Comparison of ENCODE assay signal across 29 cellular contexts in the genomic region with DNA sequence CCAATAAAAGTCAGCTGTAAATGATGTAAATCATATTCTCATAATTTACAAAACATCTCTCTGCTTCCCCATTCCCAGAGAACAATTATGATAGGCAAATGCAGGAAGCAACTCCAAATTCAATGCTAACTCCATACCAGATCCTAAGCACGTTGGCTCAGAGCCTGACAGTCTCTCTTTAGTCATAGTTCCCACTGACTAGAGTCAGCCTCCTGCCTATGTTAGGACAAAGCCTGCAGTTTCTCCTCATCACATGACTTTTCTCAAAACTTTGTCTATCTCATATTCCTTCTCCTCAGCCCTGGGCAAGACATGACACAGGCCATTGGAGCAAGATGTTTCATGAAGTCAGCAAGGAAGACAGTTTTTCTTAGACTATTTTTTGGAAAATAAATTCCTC.
A peak's percentile ranks its signal among the peaks of the same experiment; 100 is the strongest.
DNase-seq lines count a peak whose midpoint lies in the region; ATAC-seq, FAIRE-seq and TF ChIP-seq lines count a peak whose summit lies in the region.
"Had no signal": no experiment of that assay in that cellular context is flagged by ENCODE, and none has a peak within 500 bp of the region (broad histone marks: within the 10 kb centered on the region; RNA-seq: fewer than 3 reads in every experiment).

No MANE protein-coding gene starts in this region.

- H3K4me1 ChIP-seq in keratinocyte (ENCODE audit: control insufficient read depth, extremely low read depth, insufficient read depth, low read length) (no peaks in the 10 kb centered on the region), suprapubic skin (no peaks in the 10 kb centered on the region)
- H3K4me1 ChIP-seq: HAP-1 had no signal

- peak; percentile 13 for DNase-seq in AG20443 (ENCODE audit: low spot score)
- peak; percentile 2 for DNase-seq in NCI-H69 (lab: John Stamatoyannopoulos, UW)
- peak; percentile 21 for DNase-seq in dedifferentiated amniotic fluid mesenchymal stem cell (ENCODE audit: extremely low spot score)
- DNase-seq in keratinocyte (ENCODE audit: low read depth, low spot score) = no peak
- DNase-seq in suprapubic skin (ENCODE audit: low spot score in 2 of 2) = no peak
- DNase-seq in iPS-NIHi11 (ENCODE audit: low spot score) = no peak
- DNase-seq: activated CD8-positive, alpha-beta T cell treated with anti-CD3 and anti-CD28 coated beads, Interleukin-2, amount 10 ng/mL, durations not matched to agents 7 days and 5 days; activated naive CD4-positive, alpha-beta T cell; activated T-cell treated with anti-CD3 and anti-CD28 coated beads, Interleukin-2, amount 50 U/mL, for 1 hour; amniotic stem cell; CD4-positive, alpha-beta T cell; cerebellar nuclear complex; effector CD4-positive, alpha-beta T cell; erythroblast; glutamatergic neuron; left cardiac atrium; naive B cell; NCI-H1694; NCI-H774; retina; stimulated activated CD4-positive, alpha-beta T cell treated with anti-CD3 and anti-CD28 coated beads, Interleukin-4, amount 100 ng/mL, for 4 hours; stimulated activated naive CD8-positive, alpha-beta T cell treated with anti-CD3 and anti-CD28 coated beads, Interleukin-15, amount 100 ng/mL, for 72 hours; T-helper 9 cell had no signal

- H3K27ac ChIP-seq in keratinocyte (ENCODE audit: control insufficient read depth, insufficient read depth, low read length) (no peak overlapping the region), suprapubic skin (no peak overlapping the region)

- H3K9me3 ChIP-seq in keratinocyte (ENCODE audit: control insufficient read depth, low read depth, low read length) = no peaks in the 10 kb centered on the region
- no peaks in the 10 kb centered on the region for H3K9me3 ChIP-seq in suprapubic skin
- H3K9me3 ChIP-seq: HAP-1 had no signal

- TF ChIP-seq CTCF in keratinocyte (optimal IDR thresholded peaks at IDR 0.05 in 1 of 3, IDR thresholded peaks at IDR 0.05 in 1 of 3, conservative IDR thresholded peaks at IDR 0.05 in 1 of 3; ENCODE audit: extremely low read depth in 1 of 3, insufficient read depth in 2 of 3, low read length in 3 of 3) = no peak
- no peak for TF ChIP-seq CTCF in suprapubic skin (IDR thresholded peaks at IDR 0.05)

- dilution Hi-C loops in keratinocyte (cut with MboI; ENCODE audit: extremely low pct_ligation_motif_present, low sequenced_read_pairs) = no loop called here

- TF ChIP-seq POLR2A in suprapubic skin (IDR thresholded peaks at IDR 0.05) = no peak

- H3K4me2 ChIP-seq in keratinocyte (ENCODE audit: control insufficient read depth, extremely low read depth, insufficient read depth, low read depth, low read length) = no peak overlapping the region

- no peak overlapping the region for H2AFZ ChIP-seq in keratinocyte (ENCODE audit: control insufficient read depth, low read length)

- no peaks in the 10 kb centered on the region for H3K27me3 ChIP-seq in keratinocyte (ENCODE audit: control insufficient read depth, extremely low read depth, insufficient read depth, low read length)
- H3K27me3 ChIP-seq in suprapubic skin = no peaks in the 10 kb centered on the region

- WGBS in suprapubic skin = 20% methylated on average over 1 of the region's 1 CpG

- no peaks in the 10 kb centered on the region for H3K36me3 ChIP-seq in keratinocyte (ENCODE audit: control insufficient read depth in 2 of 2, extremely low read depth in 1 of 2, insufficient read depth in 2 of 2, low read length in 2 of 2)
- no peaks in the 10 kb centered on the region for H3K36me3 ChIP-seq in suprapubic skin
- H3K36me3 ChIP-seq: HAP-1 had no signal

- FAIRE-seq in keratinocyte (lab: Jason Lieb, UNC) = peak; percentile 39
- FAIRE-seq: G401.6, GM18507 had no signal

- H4K20me1 ChIP-seq in keratinocyte (ENCODE audit: control insufficient read depth, extremely low read depth, insufficient read depth, low read length) = no peaks in the 10 kb centered on the region

- H3K9ac ChIP-seq in keratinocyte (ENCODE audit: control insufficient read depth, extremely low read depth, insufficient read depth, low read length) = no peak overlapping the region

- H3K9me1 ChIP-seq in keratinocyte (ENCODE audit: control insufficient read depth, extremely low read depth, insufficient read depth, low read length) = no peaks in the 10 kb centered on the region

- TF ChIP-seq EP300 in suprapubic skin (IDR thresholded peaks at IDR 0.05) = no peak

- no peaks in the 10 kb centered on the region for H3K79me2 ChIP-seq in keratinocyte (ENCODE audit: control insufficient read depth, insufficient read depth, low read length)

- H3K4me3 ChIP-seq in keratinocyte (ENCODE audit: control insufficient read depth in 2 of 3, extremely low read depth in 1 of 3, insufficient read depth in 2 of 3, low read depth in 1 of 3, low read length in 3 of 3) (no peak overlapping the region), suprapubic skin (no peak overlapping the region)
- H3K4me3 ChIP-seq: HAP-1 had no signal

- ATAC-seq in GM18517 (IDR thresholded peaks at IDR 0.05; ENCODE audit: unreplicated experiment) (no peak), GM21619 (IDR thresholded peaks at IDR 0.05; ENCODE audit: unreplicated experiment) (no peak)
- ATAC-seq: activated CD4-positive, CD25-positive, alpha-beta regulatory T cell treated with anti-CD3 and anti-CD28 coated beads, Interleukin-2, amount 50 U/mL, for 24 hours; activated CD8-positive, alpha-beta T cell treated with anti-CD3 and anti-CD28 coated beads, Interleukin-2, amount 10 ng/mL, durations not matched to agents 7 days and 5 days; left cardiac atrium; stimulated activated naive CD8-positive, alpha-beta T cell treated with anti-CD3 and anti-CD28 coated beads, Interleukin-15, amount 100 ng/mL, for 72 hours had no signal

Comparison
In these comparisons a context has a peak if more than half of its experiments do, and no peak if none do; other contexts are left out.
1. DNase-seq: peak in AG20443 (single experiment), NCI-H69 (single experiment) and dedifferentiated amniotic fluid mesenchymal stem cell (single experiment); none in keratinocyte (single experiment), suprapubic skin (0 of 2) and iPS-NIHi11 (single experiment).